ENCODE assay signal across 8 cellular contexts in genomic region chrX:76427560-76428242, GRCh38. TPM values are rescaled to one million over a fixed set of nuclear protein-coding genes. Genes with fewer than 3 reads are reported as not detected.
DNase-seq lines count a peak whose midpoint lies in the region; ATAC-seq and TF ChIP-seq lines count a peak whose summit lies in the region.

MAGEE1 (plus strand) TSS chrX:76427710; CDS start chrX:76427931, 221 bp downstream.

- H3K4me3 ChIP-seq in AG09309 (ENCODE audit: control insufficient read depth, low read depth, low read length) (peak within 1 kb of the TSS; percentile 42), muscle layer of colon (ENCODE audit: low read depth in 1 of 2, low read length in 2 of 2) (peak within 1 kb of the TSS; percentile 60 to 72)

- DNase-seq in AG09309 (ENCODE audit: low read depth): peak; percentile 10
- DNase-seq in NCI-H748 (lab: John Stamatoyannopoulos, UW; ENCODE audit: unreplicated experiment): peak; percentile 79
- DNase-seq in activated T-cell treated with anti-CD3 and anti-CD28 coated beads, Interleukin-2, amount 50 U/mL, for 1 hour: peak; percentile 85
- peak; percentile 57 to 63 for DNase-seq in stimulated activated CD8-positive, alpha-beta memory T cell treated with anti-CD3 and anti-CD28 coated beads, Interleukin-7, amount 100 ng/mL, for 1 hour (ENCODE audit: low read depth in 2 of 2)

- ATAC-seq in HG03354 (IDR thresholded peaks at IDR 0.05; ENCODE audit: poor library complexity, severe bottlenecking, unreplicated experiment) (peak; percentile 93), esophagus mucosa (peak; percentile 88)

- peak within 1 kb of the TSS; percentile 21 for H3K27ac ChIP-seq in muscle layer of colon (ENCODE audit: low read depth, low read length)

- no peaks in the 10 kb centered on the region for H3K9me3 ChIP-seq in muscle layer of colon (ENCODE audit: low read length)

- TF ChIP-seq CTCF in AG09309 (IDR thresholded peaks at IDR 0.05; ENCODE audit: control insufficient read depth, insufficient read depth, low read depth, low read length, missing control alignments): no peak

- peak; percentile 40 for TF ChIP-seq POLR2A in GM19099 (IDR thresholded peaks at IDR 0.05; ENCODE audit: extremely low read depth, insufficient read length, low read depth)

- H3K36me3 ChIP-seq in muscle layer of colon (ENCODE audit: insufficient read depth, low read length): no peaks in the 10 kb centered on the region

- no peaks in the 10 kb centered on the region for H3K27me3 ChIP-seq in muscle layer of colon (ENCODE audit: control insufficient read depth in 1 of 2, insufficient read depth in 2 of 2, low read length in 2 of 2)

- peak within 1 kb of the TSS; percentile 14 for H3K9ac ChIP-seq in muscle layer of colon (ENCODE audit: low read length)

- peaks cover 9% of the 10 kb centered on the region for H3K4me1 ChIP-seq in muscle layer of colon (ENCODE audit: insufficient read depth, low read length)

RNA-seq across cellular contexts. Expression of gene MAGEE1, which starts in this region (rescaled TPM):
- total RNA-seq in esophagus mucosa: 0.84 TPM

Comparison
In these comparisons a context has a peak if more than half of its experiments do, and no peak if none do; other contexts are left out.
1. Peak in every context shown above with its lines: DNase-seq, ATAC-seq, H3K4me3 ChIP-seq and H3K27ac ChIP-seq.
2. Peak in ATAC-seq in esophagus mucosa; RNA of the gene not detected or under 1 TPM.
3. DNase-seq: peak in every context shown above with its lines; median percentile 85 in activated T-cell treated with anti-CD3 and anti-CD28 coated beads, Interleukin-2, amount 50 U/mL, for 1 hour; 79 in NCI-H748; 60 in stimulated activated CD8-positive, alpha-beta memory T cell treated with anti-CD3 and anti-CD28 coated beads, Interleukin-7, amount 100 ng/mL, for 1 hour; 10 in AG09309.